ENCODE assay signal across 9 cellular contexts in genomic region chr17:8152981-8153549, GRCh38. TPM values are rescaled to one million over a fixed set of nuclear protein-coding genes. Genes with fewer than 3 reads are reported as not detected.
DNase-seq lines count a peak whose midpoint lies in the region; ATAC-seq, FAIRE-seq and TF ChIP-seq lines count a peak whose summit lies in the region.
"Had no signal": no experiment of that assay in that cellular context is flagged by ENCODE, and none has a peak within 500 bp of the region (broad histone marks: within the 10 kb centered on the region; RNA-seq: fewer than 3 reads in every experiment).

No MANE protein-coding gene starts in this region.

- FAIRE-seq in GM19239 (lab: Jason Lieb, UNC) = peak; percentile 49

- in situ Hi-C loops in gastrocnemius medialis (cut with MboI; ENCODE audit: low sequenced_read_pairs in 4 of 4) = loop anchor here in 1 of 4 donors (5.0 kb wide), 1 partner anchor 311 kb away; no protein-coding TSS in a partner anchor

- ATAC-seq in RWPE2 (ENCODE audit: low read depth) = no peak
- no peak for ATAC-seq in gastrocnemius medialis
- ATAC-seq in GM21825 (IDR thresholded peaks at IDR 0.05; ENCODE audit: unreplicated experiment) = no peak

- H3K4me3 ChIP-seq in RWPE2 (ENCODE audit: severe bottlenecking) = no peak overlapping the region
- H3K4me3 ChIP-seq in fibroblast of the aortic adventitia (ENCODE audit: low read depth, low read length) = peak overlapping the region; percentile 81
- H3K4me3 ChIP-seq in gastrocnemius medialis = peak overlapping the region; percentile 69 to 97 (median 84)

- TF ChIP-seq POLR2A in gastrocnemius medialis (IDR thresholded peaks at IDR 0.05) = no peak

- intact Hi-C loops in gastrocnemius medialis (cut with DNase I; ENCODE audit: low total_unique reads) = loop anchor here (5.0 to 10.0 kb wide), 4 partner anchors 311 to 911 kb away; partner anchors contain the start of genes CD68, GABARAP and SLC2A4

- no peaks in the 10 kb centered on the region for H3K9me3 ChIP-seq in RWPE2 (ENCODE audit: severe bottlenecking)
- H3K9me3 ChIP-seq in gastrocnemius medialis = no peaks in the 10 kb centered on the region

- H3K27ac ChIP-seq in RWPE2 (ENCODE audit: poor library complexity, severe bottlenecking) (peak overlapping the region; percentile 98), gastrocnemius medialis (peak overlapping the region; percentile 98 to 100 (median 100))

- H3K4me1 ChIP-seq in RWPE2 (ENCODE audit: insufficient read depth, poor library complexity, severe bottlenecking) (peaks cover 16% of the 10 kb centered on the region), gastrocnemius medialis (peaks cover 42 to 52% of the 10 kb centered on the region in 2 donors)

- H3K27me3 ChIP-seq in RWPE2 (ENCODE audit: insufficient read depth, poor library complexity, severe bottlenecking) (no peaks in the 10 kb centered on the region), gastrocnemius medialis (no peaks in the 10 kb centered on the region)

- no peak for DNase-seq in GM19239 (ENCODE audit: insufficient read length, low spot score)
- no peak for DNase-seq in RWPE2 (ENCODE audit: low spot score)
- DNase-seq in fibroblast of the aortic adventitia (ENCODE audit: low read depth) = peak; percentile 15
- DNase-seq in gastrocnemius medialis = no peak
- no peak for DNase-seq in DMS79 treated with DMSO at 0.1 percent for 48 hours (lab: John Stamatoyannopoulos, UW)
- no peak for DNase-seq in HUDEP-2 (lab: John Stamatoyannopoulos, UW; ENCODE audit: unreplicated experiment in 76 of 76)
- DNase-seq in stimulated activated CD4-positive, alpha-beta T cell treated with anti-CD3 and anti-CD28 coated beads, Interleukin-1b, Interleukin-23, amount 100 ng/mL, for 48 hours = no peak

- peaks cover 72% of the 10 kb centered on the region for H3K36me3 ChIP-seq in RWPE2 (ENCODE audit: low read depth)
- H3K36me3 ChIP-seq in gastrocnemius medialis = peaks cover under 1 to 42% of the 10 kb centered on the region in 2 donors

- TF ChIP-seq CTCF in RWPE2 (IDR thresholded peaks at IDR 0.05; ENCODE audit: poor library complexity, severe bottlenecking) (no peak), fibroblast of the aortic adventitia (IDR thresholded peaks at IDR 0.05; ENCODE audit: insufficient read depth, low read length) (no peak), gastrocnemius medialis (IDR thresholded peaks at IDR 0.05 in 4 of 5, conservative IDR thresholded peaks at IDR 0.05 in 1 of 5) (no peak)

RNA-seq across cellular contexts. Expression of gene PER1, which starts 0.9 kb away (rescaled TPM):
- total RNA-seq in fibroblast of the aortic adventitia (ENCODE audit: low replicate concordance) = 1.6 and 12.7 TPM in 2 replicates
- 100 to 1,000 TPM; 105 to 263 (median 164) TPM for total RNA-seq in gastrocnemius medialis

RNA-seq across cellular contexts. Expression of gene VAMP2, which starts 9.7 kb away (rescaled TPM):
- total RNA-seq in fibroblast of the aortic adventitia (ENCODE audit: low replicate concordance) = 5.2 and 6.0 TPM in 2 replicates
- total RNA-seq in gastrocnemius medialis = 10 to 100 TPM; 10.9 to 37.0 (median 25.7) TPM

RNA-seq across cellular contexts. Expression of gene TMEM107, which starts 23.1 kb away (rescaled TPM):
- total RNA-seq in fibroblast of the aortic adventitia (ENCODE audit: low replicate concordance) = 17.3 and 32.7 TPM in 2 replicates
- total RNA-seq in gastrocnemius medialis = 1 to 10 TPM in 3 of 4 donors, under 1 TPM in 1; 0.75 to 5.7 (median 3.1) TPM

RNA-seq across cellular contexts. Expression of gene HES7, which starts 29.2 kb away (rescaled TPM):
- total RNA-seq in fibroblast of the aortic adventitia (ENCODE audit: low replicate concordance) = 0.09 TPM in 1 of 2 replicates, not detected in the other
- total RNA-seq in gastrocnemius medialis = not detected

RNA-seq across cellular contexts. Expression of gene ALOXE3, which starts 34.8 kb away (rescaled TPM):
- 0.09 TPM in 1 of 2 replicates, not detected in the other for total RNA-seq in fibroblast of the aortic adventitia (ENCODE audit: low replicate concordance)
- not detected for total RNA-seq in gastrocnemius medialis
- total RNA-seq: pulmonary artery endothelial cell had no signal
